In genomic region chr19:49020931-49021895, GRCh38 we compare ENCODE assay signal across 1 cellular context.
TF ChIP-seq lines count a peak whose summit lies in the region.

No MANE protein-coding gene starts in this region.

TF ChIP-seq in IMR-90, 13 proteins besides CTCF, POLR2A, EP300 and RAD21:
- TF ChIP-seq BHLHE40 (IDR thresholded peaks at IDR 0.05; ENCODE audit: low read depth, low read length) (0 out of 2 replicates have a peak, but pooled peaks have one; percentile 14), NFE2L2 (IDR thresholded peaks at IDR 0.05; ENCODE audit: low read depth, low read length) (no peak), FOS (IDR thresholded peaks at IDR 0.05; ENCODE audit: low read depth, low read length) (0 out of 2 replicates have a peak, but pooled peaks have one; percentile 8), USF2 (IDR thresholded peaks at IDR 0.05; ENCODE audit: low read depth, low read length) (no peak)
